ENCODE assay signal across 8 cellular contexts in the genomic region with DNA sequence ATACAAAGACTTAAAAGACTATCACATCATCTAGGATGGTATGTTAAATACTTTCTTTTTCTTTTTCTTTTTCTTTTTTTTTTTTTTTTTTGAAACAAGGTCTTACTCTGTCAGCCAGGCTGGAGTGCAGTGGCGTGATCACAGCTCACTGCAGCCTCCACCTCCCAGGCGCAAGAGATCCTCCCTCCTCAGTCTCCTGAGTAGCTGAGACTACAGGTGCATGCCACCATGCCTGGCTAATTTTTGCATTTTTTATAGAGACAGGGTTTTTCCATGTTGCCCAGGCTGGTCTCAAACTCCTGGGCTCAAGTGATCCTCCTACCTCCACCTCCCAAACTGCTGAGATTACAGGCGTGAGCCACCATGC. TPM values are rescaled to one million over a fixed set of nuclear protein-coding genes. Genes with fewer than 3 reads are reported as not detected.
DNase-seq lines count a peak whose midpoint lies in the region; ATAC-seq, FAIRE-seq and TF ChIP-seq lines count a peak whose summit lies in the region.
"Not testable (repeated sequence)": the region's sequence is repeated elsewhere in the genome, so short reads cannot be mapped to it uniquely, and the experiment has no call there.

No MANE protein-coding gene starts in this region.

- not testable (repeated sequence) for H3K27me3 ChIP-seq in PC-9 (ENCODE audit: insufficient read depth, low read depth); astrocyte (ENCODE audit: insufficient read depth, low read length); left ventricle myocardium inferior (ENCODE audit: low read depth); upper lobe of right lung

- not testable (repeated sequence) for H2AFZ ChIP-seq in PC-9; astrocyte (ENCODE audit: low read depth, low read length)

- peaks cover 61% of the 10 kb centered on the region for H3F3A ChIP-seq in PC-9 (ENCODE audit: insufficient read depth, low read depth)

- peak overlapping the region; percentile 57 for H3K4me2 ChIP-seq in PC-9
- H3K4me2 ChIP-seq in astrocyte (ENCODE audit: low read length), result not testable (repeated sequence)

- peak overlapping the region; percentile 74 for H3K27ac Mint-ChIP-seq in Calu3 (ENCODE audit: unreplicated experiment)
- peak overlapping the region; percentile 92 for H3K27ac Mint-ChIP-seq in activated CD4-positive, alpha-beta T cell treated with anti-CD3 and anti-CD28 coated beads for 36 hours
- H3K27ac Mint-ChIP-seq in activated T-helper 1 cell treated with anti-CD3 and anti-CD28 coated beads, Interleukin-12 subunit alpha, Interleukin-12 subunit beta, Interleukin-2, Interleukin-4 antibody, amounts not matched to agents 30 ng/mL and 10 ng/mL and 1 ng/mL, durations not matched to agents 14 hours and 24 hours and 36 hours, result peak overlapping the region; percentile 85
- H3K27ac Mint-ChIP-seq in astrocyte (ENCODE audit: unreplicated experiment), result peak overlapping the region; percentile 5
- peak overlapping the region; percentile 76 to 89 for H3K27ac Mint-ChIP-seq in natural killer cell treated with Interleukin-12 subunit alpha and Interleukin-12 subunit beta and Interleukin-15 and Interleukin-18, amount 100 ng/mL, for 72 hours

- H3K27ac ChIP-seq in PC-9, result peak overlapping the region; percentile 88
- not testable (repeated sequence) for H3K27ac ChIP-seq in astrocyte (ENCODE audit: low read depth, low read length)
- peak overlapping the region; percentile 78 for H3K27ac ChIP-seq in left ventricle myocardium inferior (replicated peaks)
- H3K27ac ChIP-seq in upper lobe of right lung, result peak overlapping the region; percentile 60

- H3K36me3 Mint-ChIP-seq in Calu3 (ENCODE audit: insufficient read depth, unreplicated experiment), result peaks cover 34% of the 10 kb centered on the region
- peaks cover 15% of the 10 kb centered on the region for H3K36me3 Mint-ChIP-seq in activated CD4-positive, alpha-beta T cell treated with anti-CD3 and anti-CD28 coated beads for 36 hours (ENCODE audit: low read depth)
- peaks cover 17% of the 10 kb centered on the region for H3K36me3 Mint-ChIP-seq in activated T-helper 1 cell treated with anti-CD3 and anti-CD28 coated beads, Interleukin-12 subunit alpha, Interleukin-12 subunit beta, Interleukin-2, Interleukin-4 antibody, amounts not matched to agents 30 ng/mL and 10 ng/mL and 1 ng/mL, durations not matched to agents 14 hours and 24 hours and 36 hours (ENCODE audit: low read depth)
- H3K36me3 Mint-ChIP-seq in astrocyte (ENCODE audit: low read depth, unreplicated experiment); natural killer cell treated with Interleukin-12 subunit alpha and Interleukin-12 subunit beta and Interleukin-15 and Interleukin-18, amount 100 ng/mL, for 72 hours: not testable (repeated sequence)

- intact Hi-C loops in Calu3 (cut with micrococcal nuclease; ENCODE audit: unreplicated experiment); PC-9 (cut with micrococcal nuclease; ENCODE audit: unreplicated experiment); activated T-helper 1 cell treated with anti-CD3 and anti-CD28 coated beads, Interleukin-12 subunit alpha, Interleukin-12 subunit beta, Interleukin-2, Interleukin-4 antibody, amounts not matched to agents 30 ng/mL and 10 ng/mL and 1 ng/mL, durations not matched to agents 14 hours and 24 hours and 36 hours (cut with micrococcal nuclease); left ventricle myocardium inferior (cut with micrococcal nuclease); upper lobe of right lung (cut with DNase I): not testable (repeated sequence)
- intact Hi-C loops in activated CD4-positive, alpha-beta T cell treated with anti-CD3 and anti-CD28 coated beads for 36 hours (cut with DNase I, micrococcal nuclease), result loop anchor here in 1 of 2 experiments (1.0 kb wide), 1 partner anchor 14 kb away; no protein-coding TSS in a partner anchor

- POLR2A ChIA-PET in PC-9 (lab: Charles Lee; ENCODE audit: unreplicated experiment), result interaction anchor here (0.6 to 1.2 kb wide), 4 partner anchors 18 to 587 kb away, joined by 3 to 4 read pairs (median 4); no protein-coding TSS in a partner anchor
- POLR2A ChIA-PET in activated CD4-positive, alpha-beta T cell treated with anti-CD3 and anti-CD28 coated beads for 36 hours (lab: Charles Lee), result interaction anchor here (0.6 to 1.1 kb wide), 3 partner anchors 73 to 453 kb away, joined by 3 to 4 read pairs (median 3); partner anchors contain the start of gene DDIT4

- DNase-seq in Calu3; PC-9; activated T-helper 1 cell treated with anti-CD3 and anti-CD28 coated beads, Interleukin-12 subunit alpha, Interleukin-12 subunit beta, Interleukin-2, Interleukin-4 antibody, amounts not matched to agents 30 ng/mL and 10 ng/mL and 1 ng/mL, durations not matched to agents 14 hours and 24 hours and 36 hours (ENCODE audit: low spot score); astrocyte (ENCODE audit: low read depth); left ventricle myocardium inferior; natural killer cell treated with Interleukin-12 subunit alpha and Interleukin-12 subunit beta and Interleukin-15 and Interleukin-18, amount 100 ng/mL, for 72 hours (ENCODE audit: low spot score); upper lobe of right lung: not testable (repeated sequence)
- peak; percentile 39 for DNase-seq in activated CD4-positive, alpha-beta T cell treated with anti-CD3 and anti-CD28 coated beads for 36 hours

- peaks cover 72% of the 10 kb centered on the region for H3K4me1 Mint-ChIP-seq in Calu3 (ENCODE audit: low read depth, unreplicated experiment)
- peaks cover 79% of the 10 kb centered on the region for H3K4me1 Mint-ChIP-seq in activated CD4-positive, alpha-beta T cell treated with anti-CD3 and anti-CD28 coated beads for 36 hours
- peaks cover 72% of the 10 kb centered on the region for H3K4me1 Mint-ChIP-seq in activated T-helper 1 cell treated with anti-CD3 and anti-CD28 coated beads, Interleukin-12 subunit alpha, Interleukin-12 subunit beta, Interleukin-2, Interleukin-4 antibody, amounts not matched to agents 30 ng/mL and 10 ng/mL and 1 ng/mL, durations not matched to agents 14 hours and 24 hours and 36 hours (ENCODE audit: low read depth)
- H3K4me1 Mint-ChIP-seq in astrocyte (ENCODE audit: low read depth, unreplicated experiment), result not testable (repeated sequence)
- H3K4me1 Mint-ChIP-seq in natural killer cell treated with Interleukin-12 subunit alpha and Interleukin-12 subunit beta and Interleukin-15 and Interleukin-18, amount 100 ng/mL, for 72 hours (ENCODE audit: low read depth in 2 of 2), result peaks cover 14 to 20% of the 10 kb centered on the region in 2 donors

- not testable (repeated sequence) for H3K9ac ChIP-seq in astrocyte (ENCODE audit: low read length)

- H3K4me3 ChIP-seq in PC-9, result peak overlapping the region; percentile 10; the same call in 1 of the 2 replicates
- H3K4me3 ChIP-seq in astrocyte (ENCODE audit: insufficient read depth, low read depth, low read length); left ventricle myocardium inferior; upper lobe of right lung: not testable (repeated sequence)

- not testable (repeated sequence) for H3K27me3 Mint-ChIP-seq in Calu3 (ENCODE audit: unreplicated experiment); activated CD4-positive, alpha-beta T cell treated with anti-CD3 and anti-CD28 coated beads for 36 hours; activated T-helper 1 cell treated with anti-CD3 and anti-CD28 coated beads, Interleukin-12 subunit alpha, Interleukin-12 subunit beta, Interleukin-2, Interleukin-4 antibody, amounts not matched to agents 30 ng/mL and 10 ng/mL and 1 ng/mL, durations not matched to agents 14 hours and 24 hours and 36 hours (ENCODE audit: insufficient read depth); astrocyte (ENCODE audit: low read depth, unreplicated experiment); natural killer cell treated with Interleukin-12 subunit alpha and Interleukin-12 subunit beta and Interleukin-15 and Interleukin-18, amount 100 ng/mL, for 72 hours

- not testable (repeated sequence) for H3K9me3 Mint-ChIP-seq in Calu3 (ENCODE audit: low read depth, unreplicated experiment); activated CD4-positive, alpha-beta T cell treated with anti-CD3 and anti-CD28 coated beads for 36 hours (ENCODE audit: low read depth); activated T-helper 1 cell treated with anti-CD3 and anti-CD28 coated beads, Interleukin-12 subunit alpha, Interleukin-12 subunit beta, Interleukin-2, Interleukin-4 antibody, amounts not matched to agents 30 ng/mL and 10 ng/mL and 1 ng/mL, durations not matched to agents 14 hours and 24 hours and 36 hours; astrocyte (ENCODE audit: unreplicated experiment); natural killer cell treated with Interleukin-12 subunit alpha and Interleukin-12 subunit beta and Interleukin-15 and Interleukin-18, amount 100 ng/mL, for 72 hours

- H3K4me3 Mint-ChIP-seq in Calu3 (ENCODE audit: low read depth, unreplicated experiment); astrocyte (ENCODE audit: unreplicated experiment): not testable (repeated sequence)
- peak overlapping the region; percentile 68 for H3K4me3 Mint-ChIP-seq in activated CD4-positive, alpha-beta T cell treated with anti-CD3 and anti-CD28 coated beads for 36 hours
- peak overlapping the region; percentile 79 for H3K4me3 Mint-ChIP-seq in activated T-helper 1 cell treated with anti-CD3 and anti-CD28 coated beads, Interleukin-12 subunit alpha, Interleukin-12 subunit beta, Interleukin-2, Interleukin-4 antibody, amounts not matched to agents 30 ng/mL and 10 ng/mL and 1 ng/mL, durations not matched to agents 14 hours and 24 hours and 36 hours
- H3K4me3 Mint-ChIP-seq in natural killer cell treated with Interleukin-12 subunit alpha and Interleukin-12 subunit beta and Interleukin-15 and Interleukin-18, amount 100 ng/mL, for 72 hours, result peak overlapping the region; percentile 64

- not testable (repeated sequence) for BruUV-seq in Calu3 (replicated peaks; lab: Mats Ljungman, UMichigan)
- BruUV-seq in PC-9 (replicated peaks; lab: Mats Ljungman, UMichigan), result TSS peak; percentile 97

- not testable (repeated sequence) for H3K9me2 ChIP-seq in PC-9 (ENCODE audit: insufficient read depth)

- not testable (repeated sequence) for TF ChIP-seq CTCF in Calu3 (IDR thresholded peaks at IDR 0.05; ENCODE audit: unreplicated experiment); PC-9 (conservative IDR thresholded peaks at IDR 0.05); astrocyte (IDR thresholded peaks at IDR 0.05; ENCODE audit: insufficient read depth, low read depth, low read length); left ventricle myocardium inferior (IDR thresholded peaks at IDR 0.05; ENCODE audit: borderline replicate concordance); upper lobe of right lung (IDR thresholded peaks at IDR 0.05)

- not testable (repeated sequence) for H3K9me3 ChIP-seq in PC-9 (ENCODE audit: insufficient read depth, low read depth); astrocyte (ENCODE audit: insufficient read depth, low read depth, low read length); left ventricle myocardium inferior (replicated peaks); upper lobe of right lung

- H3K4me1 ChIP-seq in PC-9 (replicated peaks; ENCODE audit: insufficient read depth) (peaks cover 60% of the 10 kb centered on the region), left ventricle myocardium inferior (peaks cover 63% of the 10 kb centered on the region)
- H3K4me1 ChIP-seq in astrocyte (ENCODE audit: insufficient read depth, low read length); upper lobe of right lung: not testable (repeated sequence)

- not testable (repeated sequence) for H4K20me1 ChIP-seq in PC-9 (ENCODE audit: insufficient read depth); astrocyte (ENCODE audit: insufficient read depth, low read length)

- peak; percentile 14 for ATAC-seq in activated CD4-positive, alpha-beta T cell treated with anti-CD3 and anti-CD28 coated beads for 36 hours
- ATAC-seq in natural killer cell treated with Interleukin-12 subunit alpha and Interleukin-12 subunit beta and Interleukin-15 and Interleukin-18, amount 100 ng/mL, for 72 hours; upper lobe of right lung: not testable (repeated sequence)

- H3K36me3 ChIP-seq in PC-9 (ENCODE audit: low read depth); astrocyte (ENCODE audit: insufficient read depth, low read length); left ventricle myocardium inferior; upper lobe of right lung: not testable (repeated sequence)

- CTCF ChIA-PET in Calu3 (lab: Charles Lee) (interaction anchor here (0.6 to 1.5 kb wide), 6 partner anchors 60 to 412 kb away, joined by 3 to 5 read pairs (median 3); no protein-coding TSS in a partner anchor), PC-9 (lab: Charles Lee) (interaction anchor here (0.6 to 1.6 kb wide), 3 partner anchors 15 to 212 kb away, joined by 3 to 8 read pairs (median 3); no protein-coding TSS in a partner anchor)
- CTCF ChIA-PET in activated CD4-positive, alpha-beta T cell treated with anti-CD3 and anti-CD28 coated beads for 36 hours (lab: Charles Lee), result interaction anchor here (0.7 to 2.1 kb wide), 14 partner anchors 9 to 229 kb away, joined by 3 to 7 read pairs (median 3); no protein-coding TSS in a partner anchor

- not testable (repeated sequence) for FAIRE-seq in astrocyte (lab: Jason Lieb, UNC)

- H3K79me2 ChIP-seq in PC-9 (ENCODE audit: low read depth); astrocyte (ENCODE audit: insufficient read depth, low read length): not testable (repeated sequence)

RNA-seq across cellular contexts. Expression of gene SPOCK2, which starts 19.6 kb away (rescaled TPM):
- 162 and 205 TPM in 2 replicates for total RNA-seq in Calu3 (2022)
- total RNA-seq in PC-9 (2021), result 4.2 and 5.3 TPM in 2 replicates
- 100 to 1,000 TPM; 158 to 165 TPM for total RNA-seq in activated CD4-positive, alpha-beta T cell treated with anti-CD3 and anti-CD28 coated beads for 36 hours
- total RNA-seq in activated T-helper 1 cell treated with anti-CD3 and anti-CD28 coated beads, Interleukin-12 subunit alpha, Interleukin-12 subunit beta, Interleukin-2, Interleukin-4 antibody, amounts not matched to agents 30 ng/mL and 10 ng/mL and 1 ng/mL, durations not matched to agents 14 hours and 24 hours and 36 hours, result 139 and 142 TPM in 2 replicates
- total RNA-seq in astrocyte, result 0.89 and 1.4 TPM in 2 replicates
- 8.6 TPM for total RNA-seq in left ventricle myocardium inferior
- total RNA-seq in natural killer cell treated with Interleukin-12 subunit alpha and Interleukin-12 subunit beta and Interleukin-15 and Interleukin-18, amount 100 ng/mL, for 72 hours, result 10 to 100 TPM; 24.9 to 25.9 TPM
- total RNA-seq in upper lobe of right lung, result 187 TPM

Comparison
In these comparisons a context has a peak if more than half of its experiments do, and no peak if none do; other contexts are left out.
1. H3K27ac Mint-ChIP-seq: peak in every context shown above with its lines; median percentile 92 in activated CD4-positive, alpha-beta T cell treated with anti-CD3 and anti-CD28 coated beads for 36 hours; 85 in activated T-helper 1 cell treated with anti-CD3 and anti-CD28 coated beads, Interleukin-12 subunit alpha, Interleukin-12 subunit beta, Interleukin-2, Interleukin-4 antibody, amounts not matched to agents 30 ng/mL and 10 ng/mL and 1 ng/mL, durations not matched to agents 14 hours and 24 hours and 36 hours; 82 in natural killer cell treated with Interleukin-12 subunit alpha and Interleukin-12 subunit beta and Interleukin-15 and Interleukin-18, amount 100 ng/mL, for 72 hours; 74 in Calu3; 5 in astrocyte.